Comparison of ENCODE assay signal across 7 cellular contexts in the genomic region with DNA sequence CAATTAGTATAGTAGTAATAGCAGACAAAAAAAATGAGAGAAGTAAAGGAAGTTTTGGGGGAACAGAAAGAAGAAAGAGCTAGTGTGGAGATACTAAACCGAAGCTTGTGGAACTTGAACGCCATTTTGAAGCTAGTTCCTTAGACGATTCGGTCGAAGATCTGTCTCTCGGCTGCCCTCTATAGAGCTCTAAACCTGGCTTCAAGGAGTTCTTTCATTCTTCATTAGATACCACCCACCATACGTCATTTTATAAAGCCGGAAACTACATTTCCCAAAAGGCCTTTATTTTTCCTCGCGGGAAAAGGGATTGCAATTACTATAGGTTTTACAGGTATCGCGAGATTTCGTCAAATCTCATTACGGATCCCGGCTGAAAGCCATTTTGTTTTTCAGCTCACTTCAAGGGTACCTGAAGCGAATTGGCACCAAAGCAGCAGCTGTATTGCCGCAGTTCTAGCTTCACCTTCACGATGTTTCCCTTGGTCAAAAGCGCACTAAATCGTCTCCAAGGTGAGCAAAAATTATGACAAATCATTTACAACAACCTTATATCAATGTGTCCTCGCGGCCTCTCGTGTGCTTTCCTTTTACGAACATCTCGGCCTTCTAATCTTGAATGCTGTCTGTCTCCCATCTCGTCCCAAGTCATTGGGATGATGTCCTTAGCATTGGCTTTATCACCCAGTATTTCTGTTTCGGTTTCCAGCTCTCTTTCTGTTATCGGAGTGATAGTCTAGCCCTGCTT. TPM values are rescaled to one million over a fixed set of nuclear protein-coding genes. Genes with fewer than 3 reads are reported as not detected.
A peak's percentile ranks its signal among the peaks of the same experiment; 100 is the strongest.
DNase-seq lines count a peak whose midpoint lies in the region; ATAC-seq, FAIRE-seq and TF ChIP-seq lines count a peak whose summit lies in the region.

A gene with protein sequence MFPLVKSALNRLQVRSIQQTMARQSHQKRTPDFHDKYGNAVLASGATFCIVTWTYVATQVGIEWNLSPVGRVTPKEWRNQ (plus strand): TSS at position 388 of the 748 bp plus-strand sequence. CDS start 86 bp downstream, at position 474.

- H3K4me1 ChIP-seq in astrocyte (ENCODE audit: insufficient read depth, low read length) (no peaks in the 10 kb centered on the region), right atrium auricular region (no peaks in the 10 kb centered on the region), prostate gland (replicated peaks) (no peaks in the 10 kb centered on the region)

- peak within 1 kb of the TSS; percentile 97 for H3K4me3 Mint-ChIP-seq in astrocyte (ENCODE audit: unreplicated experiment)

- ATAC-seq in GM18502 (IDR thresholded peaks at IDR 0.05; ENCODE audit: poor library complexity, unreplicated experiment) (peak; percentile 66), HG02938 (IDR thresholded peaks at IDR 0.05; ENCODE audit: unreplicated experiment) (peak; percentile 53)

- H3K9me3 ChIP-seq in astrocyte (ENCODE audit: insufficient read depth, low read depth, low read length) (no peaks in the 10 kb centered on the region), right atrium auricular region (no peaks in the 10 kb centered on the region), prostate gland (no peaks in the 10 kb centered on the region)

- no peaks in the 10 kb centered on the region for H4K20me1 ChIP-seq in astrocyte (ENCODE audit: insufficient read depth, low read length)

- H3K4me1 Mint-ChIP-seq in astrocyte (ENCODE audit: low read depth, unreplicated experiment) = no peaks in the 10 kb centered on the region

- no peaks in the 10 kb centered on the region for H3K9me3 Mint-ChIP-seq in astrocyte (ENCODE audit: unreplicated experiment)

- H3K4me3 ChIP-seq in astrocyte (ENCODE audit: insufficient read depth, low read depth, low read length) (peak within 1 kb of the TSS; percentile 84), right atrium auricular region (peak within 1 kb of the TSS; percentile 54 to 59), prostate gland (peak within 1 kb of the TSS; percentile 43 to 46)

- H3K27ac ChIP-seq in astrocyte (ENCODE audit: low read depth, low read length) (peak within 1 kb of the TSS; percentile 90), right atrium auricular region (peak within 1 kb of the TSS; percentile 76 to 85), prostate gland (peak within 1 kb of the TSS; percentile 83 to 85)

- H3K36me3 ChIP-seq in astrocyte (ENCODE audit: insufficient read depth, low read length) (peaks cover 3% of the 10 kb centered on the region), right atrium auricular region (peaks cover 6% of the 10 kb centered on the region), prostate gland (no peaks in the 10 kb centered on the region)

- H3K27me3 ChIP-seq in astrocyte (ENCODE audit: insufficient read depth, low read length) (no peaks in the 10 kb centered on the region), right atrium auricular region (no peaks in the 10 kb centered on the region), prostate gland (replicated peaks; ENCODE audit: insufficient read depth) (no peaks in the 10 kb centered on the region)

- intact Hi-C loops in T-helper 1 cell treated with Interleukin-12 subunit alpha and Interleukin-12 subunit beta and Interleukin-4 antibody, amounts not matched to agents 30 ng/mL and 1 ng/mL, for 36 hours (cut with micrococcal nuclease) = loop anchor here (1.0 to 10.0 kb wide), 10 partner anchors 11 to 1752 kb away; a partner anchor contains a TSS
- intact Hi-C loops in prostate gland (cut with DNase I) = loop anchor here (10.0 kb wide), 1 partner anchor 114 kb away; a partner anchor contains a TSS

- H3K27ac Mint-ChIP-seq in astrocyte (ENCODE audit: unreplicated experiment) = peak within 1 kb of the TSS; percentile 88

- H3K79me2 ChIP-seq in astrocyte (ENCODE audit: insufficient read depth, low read length) = peaks cover 47% of the 10 kb centered on the region

- FAIRE-seq in astrocyte (lab: Jason Lieb, UNC) = peak; percentile 67

- peak within 1 kb of the TSS; percentile 88 for H3K4me2 ChIP-seq in astrocyte (ENCODE audit: low read length)

- H3K36me3 Mint-ChIP-seq in astrocyte (ENCODE audit: low read depth, unreplicated experiment) = no peaks in the 10 kb centered on the region

- H3K27me3 Mint-ChIP-seq in astrocyte (ENCODE audit: low read depth, unreplicated experiment) = no peaks in the 10 kb centered on the region

- peak; percentile 94 for DNase-seq in NCI-H146 treated with DMSO at 0.1 percent for 48 hours (lab: John Stamatoyannopoulos, UW; ENCODE audit: unreplicated experiment)
- DNase-seq in astrocyte (ENCODE audit: low read depth) = peak; percentile 89
- peak; percentile 71 for DNase-seq in right atrium auricular region (ENCODE audit: low spot score)
- peak; percentile 82 for DNase-seq in prostate gland (ENCODE audit: low spot score)

- peak; percentile 69 for TF ChIP-seq POLR2A in prostate gland (IDR thresholded peaks at IDR 0.05)

- under 1% methylated on average over 28 of the region's 28 CpGs for WGBS in prostate gland

- peak within 1 kb of the TSS; percentile 93 for H3K9ac ChIP-seq in astrocyte (ENCODE audit: low read length)

- TF ChIP-seq CTCF in astrocyte (IDR thresholded peaks at IDR 0.05; ENCODE audit: insufficient read depth, low read depth, low read length) = peak; percentile 44
- TF ChIP-seq CTCF in right atrium auricular region (IDR thresholded peaks at IDR 0.05) = peak in 1 of 2 donors; percentile 35
- peak in 3 of 4 experiments; percentile 28 to 60 (median 40) for TF ChIP-seq CTCF in prostate gland (IDR thresholded peaks at IDR 0.05)

- H2AFZ ChIP-seq in astrocyte (ENCODE audit: low read depth, low read length) = peak within 1 kb of the TSS; percentile 77

RNA-seq across cellular contexts. Expression of the gene that starts here (rescaled TPM):
- 248 and 263 TPM in 2 replicates for total RNA-seq in T-helper 1 cell treated with Interleukin-12 subunit alpha and Interleukin-12 subunit beta and Interleukin-4 antibody, amounts not matched to agents 30 ng/mL and 1 ng/mL, for 36 hours
- 246 and 250 TPM in 2 replicates for total RNA-seq in astrocyte
- 1,000 to 10,000 TPM; 1,439 to 1,473 TPM for total RNA-seq in right atrium auricular region
- 100 to 1,000 TPM; 203 to 374 TPM for total RNA-seq in prostate gland

Comparison
In these comparisons a context has a peak if more than half of its experiments do, and no peak if none do; other contexts are left out.
1. Peak in every context shown above with its lines: DNase-seq, ATAC-seq, H3K4me3 ChIP-seq and H3K27ac ChIP-seq.